24 cellular contexts compared by ENCODE assay signal in genomic region chr5:137164536-137164935, GRCh38.
"Had no signal": no experiment of that assay in that cellular context is flagged by ENCODE, and none has a peak within 500 bp of the region (broad histone marks: within the 10 kb centered on the region; RNA-seq: fewer than 3 reads in every experiment).

No MANE protein-coding gene starts in this region.

- H3K27ac ChIP-seq: colonic mucosa, epithelial cell of prostate, esophagus squamous epithelium, gastrocnemius medialis, heart right ventricle, left lung, lower lobe of right lung had no signal

- H3K27me3 ChIP-seq: colonic mucosa, gastrocnemius medialis, heart right ventricle had no signal

- FAIRE-seq: endometrium, islet of Langerhans, keratinocyte had no signal

- H3K36me3 ChIP-seq: colonic mucosa, esophagus squamous epithelium, gastrocnemius medialis, heart right ventricle, left lung, lower lobe of right lung had no signal

- DNase-seq: colonic mucosa; cortex of kidney; effector CD8-positive, alpha-beta T cell; effector memory CD8-positive, alpha-beta T cell; endodermal cell; erythroblast; esophagus squamous epithelium; foreskin fibroblast; foreskin melanocyte; gastrocnemius medialis; glutamatergic neuron; head of caudate nucleus; heart right ventricle; hippocampal formation; left cardiac atrium; left lung; left ventricle myocardium superior; lower lobe of right lung; mesenchymal stem cell; mucosa of descending colon had no signal

- H3K9me3 ChIP-seq: colonic mucosa, esophagus squamous epithelium, gastrocnemius medialis, heart right ventricle, left lung, lower lobe of right lung, mucosa of descending colon had no signal

- H3K4me3 ChIP-seq: colonic mucosa, esophagus squamous epithelium, gastrocnemius medialis, heart right ventricle, left lung, lower lobe of right lung, mucosa of descending colon had no signal

- H3K4me1 ChIP-seq: colonic mucosa, esophagus squamous epithelium, gastrocnemius medialis, heart right ventricle, left lung, lower lobe of right lung had no signal
